Comparison of ENCODE assay signal across 8 cellular contexts in the genomic region with DNA sequence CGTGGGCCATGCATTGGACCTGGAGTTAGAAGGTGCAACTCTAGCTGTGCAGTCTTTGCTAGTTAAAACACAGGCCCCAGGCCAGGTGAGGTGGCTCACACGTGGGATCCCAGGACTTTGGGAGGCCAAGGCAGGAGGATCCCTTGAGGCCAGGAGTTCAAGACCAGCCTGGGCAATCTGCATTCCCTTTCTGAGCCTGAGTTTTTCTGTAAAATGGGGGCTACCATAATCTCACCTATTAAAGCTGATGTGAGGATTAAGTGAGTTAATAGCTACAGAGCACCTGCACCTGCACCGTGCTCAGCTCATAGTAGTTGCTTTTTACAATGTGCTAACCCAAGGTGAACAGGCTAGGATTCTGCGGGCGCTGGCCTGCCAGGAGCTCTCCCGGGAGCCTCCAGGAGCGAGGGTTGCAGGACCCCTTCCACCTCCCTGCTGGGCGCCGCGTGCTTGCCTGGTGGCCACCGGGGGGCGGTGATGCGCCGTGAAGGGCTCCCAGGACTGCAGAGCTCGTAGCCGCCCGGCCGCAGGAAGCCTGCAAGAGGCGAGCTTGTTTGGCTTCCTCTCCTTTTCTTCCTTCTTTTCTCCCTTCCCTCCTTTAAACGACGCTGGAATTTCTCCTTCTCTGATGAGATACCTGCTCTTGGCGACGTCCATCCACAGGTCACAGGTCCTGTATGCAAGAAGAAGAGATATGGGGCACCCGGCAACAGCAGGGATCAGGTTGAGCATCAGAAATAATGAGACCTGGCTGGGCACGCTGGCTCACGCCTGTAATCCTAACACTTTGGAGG. TPM values are rescaled to one million over a fixed set of nuclear protein-coding genes. Genes with fewer than 3 reads are reported as not detected.
DNase-seq lines count a peak whose midpoint lies in the region; ATAC-seq and TF ChIP-seq lines count a peak whose summit lies in the region.

No MANE protein-coding gene starts in this region.

- H3K9me3 ChIP-seq in endodermal cell (ENCODE audit: control insufficient read depth, low read length) (peaks cover 16% of the 10 kb centered on the region), stomach (no peaks in the 10 kb centered on the region), tibial artery (peaks cover 0 to 35% (median 0%) of the 10 kb centered on the region in 3 donors)

- peaks cover 2% of the 10 kb centered on the region for H3K9me3 Mint-ChIP-seq in activated CD8-positive, alpha-beta T cell treated with anti-CD3 and anti-CD28 coated beads for 36 hours
- H3K9me3 Mint-ChIP-seq in endodermal cell, result peaks cover 27% of the 10 kb centered on the region
- no peaks in the 10 kb centered on the region for H3K9me3 Mint-ChIP-seq in natural killer cell treated with Interleukin-12 subunit alpha and Interleukin-12 subunit beta and Interleukin-15 and Interleukin-18, amount 100 ng/mL, for 72 hours

- ATAC-seq in activated CD8-positive, alpha-beta T cell treated with anti-CD3 and anti-CD28 coated beads for 36 hours, result peak; percentile 95
- ATAC-seq in natural killer cell treated with Interleukin-12 subunit alpha and Interleukin-12 subunit beta and Interleukin-15 and Interleukin-18, amount 100 ng/mL, for 72 hours, result peak; percentile 85 to 92

- H3K27me3 ChIP-seq in GM06990 (replicated peaks; ENCODE audit: control insufficient read depth, insufficient read depth, low read length), result no peaks in the 10 kb centered on the region
- H3K27me3 ChIP-seq in endodermal cell (ENCODE audit: control insufficient read depth, insufficient read depth, low read length, poor library complexity, severe bottlenecking), result no peaks in the 10 kb centered on the region
- no peaks in the 10 kb centered on the region for H3K27me3 ChIP-seq in stomach
- H3K27me3 ChIP-seq in tibial artery, result no peaks in the 10 kb centered on the region

- intact Hi-C loops in activated CD8-positive, alpha-beta T cell treated with anti-CD3 and anti-CD28 coated beads for 36 hours (cut with micrococcal nuclease), result no loop called here
- intact Hi-C loops in stomach (cut with DNase I; ENCODE audit: low total_unique reads) (no loop called here), tibial artery (cut with DNase I; ENCODE audit: low total_unique reads) (no loop called here)

- peaks cover 2% of the 10 kb centered on the region for H3K36me3 Mint-ChIP-seq in activated CD8-positive, alpha-beta T cell treated with anti-CD3 and anti-CD28 coated beads for 36 hours (ENCODE audit: low read depth)
- H3K36me3 Mint-ChIP-seq in endodermal cell (ENCODE audit: low read depth), result peaks cover 4% of the 10 kb centered on the region
- peaks cover 15% of the 10 kb centered on the region for H3K36me3 Mint-ChIP-seq in natural killer cell treated with Interleukin-12 subunit alpha and Interleukin-12 subunit beta and Interleukin-15 and Interleukin-18, amount 100 ng/mL, for 72 hours

- POLR2A ChIA-PET in activated CD8-positive, alpha-beta T cell treated with anti-CD3 and anti-CD28 coated beads for 36 hours (lab: Charles Lee), result interaction anchor here (1.0 kb wide), 1 partner anchor 40 kb away, joined by 3 read pairs; no protein-coding TSS in a partner anchor

- peak overlapping the region; percentile 10 for H3K4me3 Mint-ChIP-seq in activated CD8-positive, alpha-beta T cell treated with anti-CD3 and anti-CD28 coated beads for 36 hours
- no peak overlapping the region for H3K4me3 Mint-ChIP-seq in endodermal cell
- H3K4me3 Mint-ChIP-seq in natural killer cell treated with Interleukin-12 subunit alpha and Interleukin-12 subunit beta and Interleukin-15 and Interleukin-18, amount 100 ng/mL, for 72 hours, result peak overlapping the region; percentile 58

- DNase-seq in GM06990 (ENCODE audit: extremely low read depth, insufficient read length), result peak; percentile 58
- peak; percentile 17 for DNase-seq in NCI-H226
- peak; percentile 83 for DNase-seq in activated CD8-positive, alpha-beta T cell treated with anti-CD3 and anti-CD28 coated beads for 36 hours
- DNase-seq in endodermal cell, result peak; percentile 95
- peak; percentile 84 for DNase-seq in natural killer cell treated with Interleukin-12 subunit alpha and Interleukin-12 subunit beta and Interleukin-15 and Interleukin-18, amount 100 ng/mL, for 72 hours (ENCODE audit: low spot score)
- DNase-seq in stomach, result peak; percentile 74
- DNase-seq in NCI-H1436 (lab: John Stamatoyannopoulos, UW), result no peak
- no peak for DNase-seq in tibial artery

- H3K4me3 ChIP-seq in GM06990 (replicated peaks; ENCODE audit: low read depth, low read length) (no peak overlapping the region), endodermal cell (ENCODE audit: low read length) (no peak overlapping the region), stomach (no peak overlapping the region), tibial artery (no peak overlapping the region)

- CTCF ChIA-PET in activated CD8-positive, alpha-beta T cell treated with anti-CD3 and anti-CD28 coated beads for 36 hours (lab: Charles Lee), result interaction anchor here (0.7 to 5.2 kb wide), 72 partner anchors 8 to 552 kb away, joined by 3 to 97 read pairs (median 4); no protein-coding TSS in a partner anchor

- TF ChIP-seq EP300 in stomach (IDR thresholded peaks at IDR 0.05), result no peak

- H3K36me3 ChIP-seq in GM06990 (ENCODE audit: control insufficient read depth, insufficient read depth, low read length), result no peaks in the 10 kb centered on the region
- H3K36me3 ChIP-seq in endodermal cell (ENCODE audit: control insufficient read depth, insufficient read depth, low read length), result no peaks in the 10 kb centered on the region
- no peaks in the 10 kb centered on the region for H3K36me3 ChIP-seq in stomach
- peaks cover 0 to 5% (median 0%) of the 10 kb centered on the region in 3 donors for H3K36me3 ChIP-seq in tibial artery

- no peak overlapping the region for H3K27ac Mint-ChIP-seq in activated CD8-positive, alpha-beta T cell treated with anti-CD3 and anti-CD28 coated beads for 36 hours
- no peak overlapping the region for H3K27ac Mint-ChIP-seq in endodermal cell
- H3K27ac Mint-ChIP-seq in natural killer cell treated with Interleukin-12 subunit alpha and Interleukin-12 subunit beta and Interleukin-15 and Interleukin-18, amount 100 ng/mL, for 72 hours, result no peak overlapping the region

- H3K27me3 Mint-ChIP-seq in activated CD8-positive, alpha-beta T cell treated with anti-CD3 and anti-CD28 coated beads for 36 hours, result no peaks in the 10 kb centered on the region
- peaks cover 1% of the 10 kb centered on the region for H3K27me3 Mint-ChIP-seq in endodermal cell (ENCODE audit: insufficient read depth)
- H3K27me3 Mint-ChIP-seq in natural killer cell treated with Interleukin-12 subunit alpha and Interleukin-12 subunit beta and Interleukin-15 and Interleukin-18, amount 100 ng/mL, for 72 hours, result peaks cover 0 to 3% of the 10 kb centered on the region in 2 donors

- no peak overlapping the region for H3K27ac ChIP-seq in endodermal cell (ENCODE audit: low read depth, low read length)
- no peak overlapping the region for H3K27ac ChIP-seq in stomach
- H3K27ac ChIP-seq in tibial artery, result no peak overlapping the region

- no peaks in the 10 kb centered on the region for H3K4me1 ChIP-seq in endodermal cell (ENCODE audit: control insufficient read depth, insufficient read depth, low read length)
- peaks cover 0 to 8% (median 4%) of the 10 kb centered on the region in 4 donors for H3K4me1 ChIP-seq in stomach
- no peaks in the 10 kb centered on the region for H3K4me1 ChIP-seq in tibial artery

- peaks cover 2% of the 10 kb centered on the region for H3K4me1 Mint-ChIP-seq in activated CD8-positive, alpha-beta T cell treated with anti-CD3 and anti-CD28 coated beads for 36 hours (ENCODE audit: low read depth)
- peaks cover 2% of the 10 kb centered on the region for H3K4me1 Mint-ChIP-seq in endodermal cell
- H3K4me1 Mint-ChIP-seq in natural killer cell treated with Interleukin-12 subunit alpha and Interleukin-12 subunit beta and Interleukin-15 and Interleukin-18, amount 100 ng/mL, for 72 hours (ENCODE audit: low read depth in 2 of 2), result peaks cover 5 to 9% of the 10 kb centered on the region in 2 donors

- WGBS in endodermal cell (ENCODE audit: insufficient coverage in 1 of 2, insufficient read length in 1 of 2), 2 experiments, result 39 to 43% methylated on average over 20 to 26 of the region's 26 CpGs
- 7 to 16% (median 10%) methylated on average over 24 to 26 of the region's 26 CpGs for WGBS in stomach, 5 donors

- no peak overlapping the region for H3K9ac ChIP-seq in endodermal cell (ENCODE audit: extremely low read depth, low read length, poor library complexity, severe bottlenecking)

- TF ChIP-seq CTCF in GM06990 (IDR thresholded peaks at IDR 0.05; ENCODE audit: insufficient read depth, low read length, poor library complexity, severe bottlenecking), result peak; percentile 92
- TF ChIP-seq CTCF in activated CD8-positive, alpha-beta T cell treated with anti-CD3 and anti-CD28 coated beads for 36 hours (IDR thresholded peaks at IDR 0.05), result peak; percentile 84
- peak; percentile 91 for TF ChIP-seq CTCF in endodermal cell (conservative IDR thresholded peaks at IDR 0.05)
- TF ChIP-seq CTCF in stomach (IDR thresholded peaks at IDR 0.05), result peak in 4 of 7 experiments; percentile 32 to 61 (median 47)
- TF ChIP-seq CTCF in tibial artery (IDR thresholded peaks at IDR 0.05), result no peak

- no peak for TF ChIP-seq POLR2A in stomach (IDR thresholded peaks at IDR 0.05)

RNA-seq across cellular contexts. Expression of a gene that starts 51.3 kb away (rescaled TPM):
- 10 to 100 TPM; 27.6 to 32.6 TPM for total RNA-seq in activated CD8-positive, alpha-beta T cell treated with anti-CD3 and anti-CD28 coated beads for 36 hours
- total RNA-seq in endodermal cell (10 to 100 TPM; 20.4 to 33.2 TPM), stomach (10 to 100 TPM; 12.9 to 28.1 (median 17.5) TPM)
- polyA plus RNA-seq in endodermal cell (2013, experiment 1 of 2), result 51.7 TPM
- 41.3 TPM for polyA plus RNA-seq in endodermal cell (2013, experiment 2 of 2)
- 10 to 100 TPM; 21.5 to 29.8 TPM for total RNA-seq in natural killer cell treated with Interleukin-12 subunit alpha and Interleukin-12 subunit beta and Interleukin-15 and Interleukin-18, amount 100 ng/mL, for 72 hours
- 1 to 10 TPM; 6.2 to 9.0 (median 6.8) TPM for polyA plus RNA-seq in stomach

RNA-seq across cellular contexts. Expression of a gene that starts 54.7 kb away (rescaled TPM):
- 1 to 10 TPM in 1 of 2 experiments, under 1 TPM in 1; 0.65 to 2.1 TPM for total RNA-seq in activated CD8-positive, alpha-beta T cell treated with anti-CD3 and anti-CD28 coated beads for 36 hours
- total RNA-seq in endodermal cell, result 10 to 100 TPM; 79.6 to 88.1 TPM
- polyA plus RNA-seq in endodermal cell (2013, experiment 1 of 2), result 13.0 TPM
- 8.5 TPM for polyA plus RNA-seq in endodermal cell (2013, experiment 2 of 2)
- 1 to 10 TPM in 1 of 2 donors, under 1 TPM in 1; 0.88 to 2.3 TPM for total RNA-seq in natural killer cell treated with Interleukin-12 subunit alpha and Interleukin-12 subunit beta and Interleukin-15 and Interleukin-18, amount 100 ng/mL, for 72 hours
- 10 to 100 TPM in 1 of 5 donors, 1 to 10 TPM in 2, not detected in 2; 1.6 to 28.6 (median 4.0) TPM for total RNA-seq in stomach
- polyA plus RNA-seq in stomach, result 10 to 100 TPM in 1 of 3 donors, 1 to 10 TPM in 2; 1.7 to 13.6 (median 6.0) TPM

Comparison
In these comparisons a context has a peak if more than half of its experiments do, and no peak if none do; other contexts are left out.
1. DNase-seq: peak in GM06990 (single experiment), NCI-H226 (single experiment), activated CD8-positive, alpha-beta T cell treated with anti-CD3 and anti-CD28 coated beads for 36 hours (single experiment), endodermal cell (single experiment), natural killer cell treated with Interleukin-12 subunit alpha and Interleukin-12 subunit beta and Interleukin-15 and Interleukin-18, amount 100 ng/mL, for 72 hours (single experiment) and stomach (single experiment); none in NCI-H1436 (single experiment) and tibial artery (0 of 2).
2. CTCF ChIP-seq: peak in GM06990 (single experiment), activated CD8-positive, alpha-beta T cell treated with anti-CD3 and anti-CD28 coated beads for 36 hours (single experiment), endodermal cell (single experiment) and stomach (4 of 7); none in tibial artery (0 of 2).